Comparison of ENCODE assay signal across 25 cellular contexts in genomic region chr15:98746756-98747155, GRCh38.
DNase-seq lines count a peak whose midpoint lies in the region; ATAC-seq and TF ChIP-seq lines count a peak whose summit lies in the region.
"Had no signal": no experiment of that assay in that cellular context is flagged by ENCODE, and none has a peak within 500 bp of the region (broad histone marks: within the 10 kb centered on the region; RNA-seq: fewer than 3 reads in every experiment).

No MANE protein-coding gene starts in this region.

- CTCF ChIA-PET in MCF 10A (lab: Yijun Ruan, JAX) (interaction anchor here (0.6 kb wide), 1 partner anchor 62 kb away, joined by 3 read pairs; no protein-coding TSS in a partner anchor), PC-9 (lab: Charles Lee) (no interaction called here)

- peaks cover 13% of the 10 kb centered on the region for H4K20me1 ChIP-seq in PC-9 (ENCODE audit: insufficient read depth)

- no peaks in the 10 kb centered on the region for H3K4me1 ChIP-seq in breast epithelium
- H3K4me1 ChIP-seq in PC-9 (replicated peaks; ENCODE audit: insufficient read depth) = peaks cover 20% of the 10 kb centered on the region
- peaks cover 36% of the 10 kb centered on the region for H3K4me1 ChIP-seq in foreskin keratinocyte
- H3K4me1 ChIP-seq: right lobe of liver had no signal

- 0 out of 2 replicates have a peak, but pooled peaks cover 5% of the 10 kb centered on the region for H3F3A ChIP-seq in PC-9 (ENCODE audit: insufficient read depth, low read depth)

- H3K36me3 ChIP-seq in breast epithelium (no peaks in the 10 kb centered on the region), PC-9 (ENCODE audit: low read depth) (no peaks in the 10 kb centered on the region)
- H3K36me3 ChIP-seq: BE2C, colonic mucosa, gastrocnemius medialis, left lung, right lobe of liver, thoracic aorta had no signal

- H3K4me2 ChIP-seq in PC-9 = peak overlapping the region; percentile 24

- BruUV-seq in MCF 10A (replicated peaks; lab: Mats Ljungman, UMichigan) = no TSS peak
- BruUV-seq in PC-9 (replicated peaks; lab: Mats Ljungman, UMichigan) = no TSS peak

- H3K27ac Mint-ChIP-seq in MCF 10A (ENCODE audit: low read depth, unreplicated experiment) = no peak overlapping the region
- no peak overlapping the region for H3K27ac Mint-ChIP-seq in endothelial cell (ENCODE audit: unreplicated experiment)
- H3K27ac Mint-ChIP-seq: activated naive CD4-positive, alpha-beta T cell treated with anti-CD3 and anti-CD28 coated beads, Interleukin-2, amount 50 U/mL, for 24 hours had no signal

- H3K27ac ChIP-seq in breast epithelium (no peak overlapping the region), PC-9 (no peak overlapping the region), foreskin keratinocyte (peak overlapping the region; percentile 81)
- H3K27ac ChIP-seq: colonic mucosa, gastrocnemius medialis, left lung, right lobe of liver, thoracic aorta had no signal

- H3K4me3 ChIP-seq in breast epithelium (no peak overlapping the region), PC-9 (no peak overlapping the region)
- H3K4me3 ChIP-seq: colonic mucosa, gastrocnemius medialis, left lung, right lobe of liver, thoracic aorta had no signal

- POLR2A ChIA-PET in MCF 10A (lab: Yijun Ruan, JAX) (interaction anchor here (0.7 to 2.1 kb wide), 3 partner anchors 18 to 95 kb away, joined by 3 to 5 read pairs (median 3); no protein-coding TSS in a partner anchor), PC-9 (lab: Charles Lee; ENCODE audit: unreplicated experiment) (no interaction called here)

- H3K4me3 Mint-ChIP-seq in MCF 10A (ENCODE audit: unreplicated experiment) = peak overlapping the region; percentile 29
- H3K4me3 Mint-ChIP-seq in endothelial cell (ENCODE audit: unreplicated experiment) = no peak overlapping the region
- H3K4me3 Mint-ChIP-seq: activated naive CD4-positive, alpha-beta T cell treated with anti-CD3 and anti-CD28 coated beads, Interleukin-2, amount 50 U/mL, for 24 hours had no signal

- H3K9me3 Mint-ChIP-seq in MCF 10A (ENCODE audit: unreplicated experiment) = no peaks in the 10 kb centered on the region
- no peaks in the 10 kb centered on the region for H3K9me3 Mint-ChIP-seq in endothelial cell (ENCODE audit: unreplicated experiment)
- H3K9me3 Mint-ChIP-seq: activated naive CD4-positive, alpha-beta T cell treated with anti-CD3 and anti-CD28 coated beads, Interleukin-2, amount 50 U/mL, for 24 hours had no signal

- ATAC-seq in foreskin keratinocyte = peak; percentile 42
- ATAC-seq: gastrocnemius medialis, HepG2, right lobe of liver had no signal

- H3K79me2 ChIP-seq in PC-9 (ENCODE audit: low read depth) = peaks cover 96% of the 10 kb centered on the region

- H3K9me2 ChIP-seq in PC-9 (ENCODE audit: insufficient read depth) = no peaks in the 10 kb centered on the region

- H3K4me1 Mint-ChIP-seq in MCF 10A (ENCODE audit: insufficient read depth, unreplicated experiment) (peaks cover 36% of the 10 kb centered on the region), endothelial cell (ENCODE audit: unreplicated experiment) (peaks cover 33% of the 10 kb centered on the region)

- H3K27me3 Mint-ChIP-seq in MCF 10A (ENCODE audit: insufficient read depth, unreplicated experiment) = no peaks in the 10 kb centered on the region
- peaks cover 12% of the 10 kb centered on the region for H3K27me3 Mint-ChIP-seq in endothelial cell (ENCODE audit: unreplicated experiment)
- H3K27me3 Mint-ChIP-seq: activated naive CD4-positive, alpha-beta T cell treated with anti-CD3 and anti-CD28 coated beads, Interleukin-2, amount 50 U/mL, for 24 hours had no signal

- H3K36me3 Mint-ChIP-seq in MCF 10A (ENCODE audit: insufficient read depth, unreplicated experiment) (no peaks in the 10 kb centered on the region), endothelial cell (ENCODE audit: low read depth, unreplicated experiment) (no peaks in the 10 kb centered on the region)

- no peak overlapping the region for H2AFZ ChIP-seq in PC-9

- intact Hi-C loops in MCF 10A (cut with micrococcal nuclease) = no loop called here
- intact Hi-C loops in breast epithelium (cut with DNase I; ENCODE audit: low total_unique reads) = no loop called here
- intact Hi-C loops in PC-9 (cut with micrococcal nuclease; ENCODE audit: unreplicated experiment) = no loop called here
- intact Hi-C loops in cardiac septum (cut with DNase I) = no loop called here

- no peak for TF ChIP-seq POLR2A in breast epithelium (IDR thresholded peaks at IDR 0.05)

- H3K9me3 ChIP-seq in breast epithelium (no peaks in the 10 kb centered on the region), PC-9 (ENCODE audit: insufficient read depth, low read depth) (no peaks in the 10 kb centered on the region)
- H3K9me3 ChIP-seq: BE2C, colonic mucosa, gastrocnemius medialis, left lung, right lobe of liver, thoracic aorta had no signal

- no peak for DNase-seq in MCF 10A (ENCODE audit: unreplicated experiment)
- DNase-seq in breast epithelium (ENCODE audit: low spot score in 2 of 2) = no peak
- no peak for DNase-seq in PC-9
- DNase-seq in foreskin keratinocyte = peak in 1 of 2 donors; percentile 23
- no peak for DNase-seq in medulla oblongata (ENCODE audit: extremely low spot score)
- no peak for DNase-seq in cardiac septum (ENCODE audit: low spot score)
- DNase-seq in endothelial cell (ENCODE audit: low spot score) = no peak
- DNase-seq: ACHN; activated CD4-positive, alpha-beta T cell treated with anti-CD3 and anti-CD28 coated beads, Interleukin-2, amount 50 U/mL, for 1 hour; amygdala; BE2C; colonic mucosa; effector CD8-positive, alpha-beta T cell; gastrocnemius medialis; GDM1; left lung; NCI-H187 treated with DMSO at 0.1 percent for 48 hours; NCI-H226; right lobe of liver; SHP77; stimulated activated CD4-positive, alpha-beta T cell treated with anti-CD3 and anti-CD28 coated beads, Interleukin-15, amount 100 ng/mL, for 24 hours; stimulated activated naive CD4-positive, alpha-beta T cell treated with Interleukin-2 at 50 U/mL for 16 hours had no signal

- H3K27me3 ChIP-seq in breast epithelium (no peaks in the 10 kb centered on the region), PC-9 (ENCODE audit: insufficient read depth, low read depth) (no peaks in the 10 kb centered on the region), foreskin keratinocyte (no peaks in the 10 kb centered on the region)
- H3K27me3 ChIP-seq: BE2C, colonic mucosa, gastrocnemius medialis, left lung, right lobe of liver had no signal

- TF ChIP-seq CTCF in MCF 10A (IDR thresholded peaks at IDR 0.05; ENCODE audit: unreplicated experiment) (no peak), breast epithelium (IDR thresholded peaks at IDR 0.05) (no peak), PC-9 (conservative IDR thresholded peaks at IDR 0.05) (no peak), foreskin keratinocyte (conservative IDR thresholded peaks at IDR 0.05) (no peak), endothelial cell (IDR thresholded peaks at IDR 0.05; ENCODE audit: unreplicated experiment) (no peak)
